Comparison of ENCODE assay signal across 8 cellular contexts in genomic region chr19:11435833-11436313, GRCh38.
A peak's percentile ranks its signal among the peaks of the same experiment; 100 is the strongest.
DNase-seq lines count a peak whose midpoint lies in the region; ATAC-seq and TF ChIP-seq lines count a peak whose summit lies in the region.

No MANE protein-coding gene starts in this region.

- H3K27me3 Mint-ChIP-seq in effector memory CD8-positive, alpha-beta T cell: peaks cover 0 to under 1% of the 10 kb centered on the region in 2 donors
- no peaks in the 10 kb centered on the region for H3K27me3 Mint-ChIP-seq in nephron progenitor cell (ENCODE audit: low read depth, poor library complexity)

- no peak for ATAC-seq in effector memory CD8-positive, alpha-beta T cell (replicated peaks)
- no peak for ATAC-seq in GM21786 (IDR thresholded peaks at IDR 0.05; ENCODE audit: unreplicated experiment)
- ATAC-seq in HG03571 (IDR thresholded peaks at IDR 0.05; ENCODE audit: unreplicated experiment): no peak

- H3K36me3 Mint-ChIP-seq in effector memory CD8-positive, alpha-beta T cell (ENCODE audit: insufficient read depth): peaks cover 40% of the 10 kb centered on the region
- peaks cover 24% of the 10 kb centered on the region for H3K36me3 Mint-ChIP-seq in nephron progenitor cell (ENCODE audit: low read depth)

- peak overlapping the region; percentile 95 for H3K27ac Mint-ChIP-seq in effector memory CD8-positive, alpha-beta T cell
- H3K27ac Mint-ChIP-seq in nephron progenitor cell: peak overlapping the region; percentile 99

- peak; percentile 37 for DNase-seq in NCI-H748 (lab: John Stamatoyannopoulos, UW; ENCODE audit: unreplicated experiment)
- no peak for DNase-seq in NCI-H748 treated with DMSO at 0.1 percent for 48 hours (lab: John Stamatoyannopoulos, UW)
- DNase-seq in RWPE1 (ENCODE audit: low spot score): peak; percentile 43
- DNase-seq in effector memory CD8-positive, alpha-beta T cell: peak in 1 of 3 experiments; percentile 18
- peak; percentile 43 for DNase-seq in nephron progenitor cell
- no peak for DNase-seq in AG08395 (ENCODE audit: low spot score)

- peaks cover 21% of the 10 kb centered on the region in 2 donors for H3K4me1 Mint-ChIP-seq in effector memory CD8-positive, alpha-beta T cell (ENCODE audit: low read depth in 2 of 2)
- H3K4me1 Mint-ChIP-seq in nephron progenitor cell: peaks cover 32% of the 10 kb centered on the region

- H3K9me3 Mint-ChIP-seq in effector memory CD8-positive, alpha-beta T cell: no peaks in the 10 kb centered on the region
- no peaks in the 10 kb centered on the region for H3K9me3 Mint-ChIP-seq in nephron progenitor cell

- peak overlapping the region; percentile 98 for H3K4me3 Mint-ChIP-seq in effector memory CD8-positive, alpha-beta T cell
- peak overlapping the region; percentile 99 for H3K4me3 Mint-ChIP-seq in nephron progenitor cell

- peak overlapping the region; percentile 84 for H3K27ac ChIP-seq in RWPE1

- POLR2A ChIA-PET in RWPE1 (lab: Yijun Ruan, JAX; ENCODE audit: low non-redundant PET): no interaction called here

- no peak for TF ChIP-seq CTCF in RWPE1 (conservative IDR thresholded peaks at IDR 0.05; ENCODE audit: low read depth)
- no peak for TF ChIP-seq CTCF in nephron progenitor cell (IDR thresholded peaks at IDR 0.05)

- CTCF ChIA-PET in RWPE1 (lab: Yijun Ruan, JAX): interaction anchor here (0.6 to 1.2 kb wide), 4 partner anchors 23 to 103 kb away, joined by 4 to 6 read pairs (median 6); no protein-coding TSS in a partner anchor

Comparison
In these comparisons a context has a peak if more than half of its experiments do, and no peak if none do; other contexts are left out.
1. DNase-seq: peak in NCI-H748 (single experiment), RWPE1 (single experiment) and nephron progenitor cell (single experiment); none in NCI-H748 treated with DMSO at 0.1 percent for 48 hours (single experiment) and AG08395 (single experiment).